Comparison of ENCODE assay signal across 2 cellular contexts in the genomic region with DNA sequence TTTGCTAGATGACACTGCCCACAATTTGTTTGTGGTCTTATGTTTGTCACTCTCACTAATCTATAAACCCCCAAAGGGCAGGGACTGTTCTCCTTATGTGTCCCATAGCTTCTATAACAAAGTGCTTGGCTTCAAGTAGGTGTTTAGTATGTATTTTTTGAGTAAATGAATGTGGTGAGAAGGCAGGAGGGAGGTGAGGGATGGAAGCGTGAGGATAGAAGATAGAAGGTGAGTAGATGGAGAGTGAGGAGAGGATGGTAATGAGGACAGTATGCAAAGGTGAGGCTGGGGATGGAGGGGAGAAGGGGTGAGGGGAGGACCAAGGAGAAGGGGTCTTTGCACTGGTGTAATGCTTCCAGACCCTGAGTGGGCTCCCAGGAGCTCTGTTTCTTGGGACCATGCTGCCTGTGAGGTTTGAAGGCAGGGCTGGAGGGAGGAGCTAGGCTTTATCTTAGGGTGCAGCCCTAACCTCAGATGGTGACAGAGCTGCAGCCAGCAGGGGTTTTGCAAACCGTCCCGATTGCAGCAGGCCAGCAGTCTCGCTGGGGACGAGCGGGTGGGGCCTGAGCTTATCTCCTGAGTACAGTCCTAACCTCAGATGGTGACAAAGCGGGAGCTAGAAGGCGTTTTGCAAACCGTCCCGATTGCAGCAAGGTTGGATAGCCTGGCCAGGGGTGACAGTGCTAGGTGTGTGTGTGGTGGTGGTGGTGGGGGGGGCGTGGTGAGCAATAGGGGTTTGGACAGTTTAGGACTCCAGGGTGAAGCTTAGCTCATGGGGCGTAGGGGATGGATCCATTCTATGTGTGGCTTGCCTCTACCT.
TF ChIP-seq lines count a peak whose summit lies in the region.

No MANE protein-coding gene starts in this region.

TF ChIP-seq in IMR-90, 13 proteins besides CTCF, POLR2A, EP300 and RAD21:
- no peak for TF ChIP-seq BHLHE40 (IDR thresholded peaks at IDR 0.05; ENCODE audit: low read depth, low read length)
- TF ChIP-seq, protein P1, sequence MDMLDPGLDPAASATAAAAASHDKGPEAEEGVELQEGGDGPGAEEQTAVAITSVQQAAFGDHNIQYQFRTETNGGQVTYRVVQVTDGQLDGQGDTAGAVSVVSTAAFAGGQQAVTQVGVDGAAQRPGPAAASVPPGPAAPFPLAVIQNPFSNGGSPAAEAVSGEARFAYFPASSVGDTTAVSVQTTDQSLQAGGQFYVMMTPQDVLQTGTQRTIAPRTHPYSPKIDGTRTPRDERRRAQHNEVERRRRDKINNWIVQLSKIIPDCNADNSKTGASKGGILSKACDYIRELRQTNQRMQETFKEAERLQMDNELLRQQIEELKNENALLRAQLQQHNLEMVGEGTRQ (IDR thresholded peaks at IDR 0.05; ENCODE audit: low read depth, low read length): no peak

TF ChIP-seq in H1, 55 proteins besides CTCF, POLR2A, EP300 and RAD21:
- TF ChIP-seq JUND (IDR thresholded peaks at IDR 0.05; ENCODE audit: low read length) (no peak), SP2 (IDR thresholded peaks at IDR 0.05; ENCODE audit: low read length) (no peak), NANOG (IDR thresholded peaks at IDR 0.05; ENCODE audit: insufficient read depth, low read depth, low read length, poor library complexity, severe bottlenecking) (no peak), TBP (IDR thresholded peaks at IDR 0.05; ENCODE audit: low read depth, low read length) (no peak), HDAC2 (IDR thresholded peaks at IDR 0.05; ENCODE audit: borderline replicate concordance in 1 of 2, low read depth in 2 of 2, low read length in 2 of 2) (no peak), EGR1 (IDR thresholded peaks at IDR 0.05; ENCODE audit: borderline replicate concordance, low read depth, low read length) (no peak), GTF2F1 (IDR thresholded peaks at IDR 0.05; ENCODE audit: borderline replicate concordance, low read depth, low read length) (no peak), SIX5 (IDR thresholded peaks at IDR 0.05; ENCODE audit: low read depth, low read length) (no peak), SP1 (IDR thresholded peaks at IDR 0.05; ENCODE audit: low read depth, low read length) (no peak), KDM1A (IDR thresholded peaks at IDR 0.05; ENCODE audit: borderline replicate concordance, low read length) (no peak), NRF1 (IDR thresholded peaks at IDR 0.05; ENCODE audit: low read depth, low read length) (no peak), SIN3A (conservative IDR thresholded peaks at IDR 0.05 in 1 of 2, IDR thresholded peaks at IDR 0.05 in 1 of 2; ENCODE audit: low read depth in 1 of 2, low read length in 2 of 2) (no peak), CHD7 (IDR thresholded peaks at IDR 0.05; ENCODE audit: insufficient replicate concordance, low read length) (no peak), ZNF274 (IDR thresholded peaks at IDR 0.05; ENCODE audit: borderline replicate concordance, extremely low read depth, low read length) (no peak), BCL11A (IDR thresholded peaks at IDR 0.05; ENCODE audit: low read depth in 2 of 2, low read length in 2 of 2) (no peak), E2F6 (IDR thresholded peaks at IDR 0.05) (no peak), TAF7 (optimal IDR thresholded peaks at IDR 0.05; ENCODE audit: borderline replicate concordance, low read depth, low read length) (no peak), EZH2 (IDR thresholded peaks at IDR 0.05; ENCODE audit: low read depth, low read length, severe bottlenecking) (no peak), CBX8 (IDR thresholded peaks at IDR 0.05; ENCODE audit: borderline replicate concordance, low read depth, low read length) (no peak)
- TF ChIP-seq, protein P2, sequence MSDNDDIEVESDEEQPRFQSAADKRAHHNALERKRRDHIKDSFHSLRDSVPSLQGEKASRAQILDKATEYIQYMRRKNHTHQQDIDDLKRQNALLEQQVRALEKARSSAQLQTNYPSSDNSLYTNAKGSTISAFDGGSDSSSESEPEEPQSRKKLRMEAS (IDR thresholded peaks at IDR 0.05): no peak
TF ChIP-seq in H1: peak in this region for 0.
